ENCODE assay signal across 9 cellular contexts in genomic region chr2:112726487-112727190, GRCh38. TPM values are rescaled to one million over a fixed set of nuclear protein-coding genes. Genes with fewer than 3 reads are reported as not detected.
DNase-seq lines count a peak whose midpoint lies in the region; ATAC-seq lines count a peak whose summit lies in the region.
"Had no signal": no experiment of that assay in that cellular context is flagged by ENCODE, and none has a peak within 500 bp of the region (broad histone marks: within the 10 kb centered on the region; RNA-seq: fewer than 3 reads in every experiment).

No MANE protein-coding gene starts in this region.

- H3K27ac ChIP-seq in BLaER1 treated with 17β-estradiol and CSF1 and Interleukin-3, amounts not matched to agents 10 nM and 100 nM, result peak overlapping the region in 9 of 11 experiments; percentile 19 to 60 (median 54); a peak in 16 of 22 replicates

- no peak overlapping the region for H3K27ac Mint-ChIP-seq in central memory CD8-positive, alpha-beta T cell (ENCODE audit: low read depth)

- peak overlapping the region in 9 of 11 experiments; percentile 28 to 63 (median 49); a peak in 15 of 22 replicates for H3K9ac ChIP-seq in BLaER1 treated with 17β-estradiol and CSF1 and Interleukin-3, amounts not matched to agents 10 nM and 100 nM

- H3K36me3 Mint-ChIP-seq in central memory CD8-positive, alpha-beta T cell (ENCODE audit: insufficient read depth), result peaks cover 1% of the 10 kb centered on the region

- peak overlapping the region; percentile 40 to 81 (median 52); a peak in 21 of 22 replicates for H3K4me2 ChIP-seq in BLaER1 treated with 17β-estradiol and CSF1 and Interleukin-3, amounts not matched to agents 10 nM and 100 nM

- no peak overlapping the region for H3K4me3 Mint-ChIP-seq in central memory CD8-positive, alpha-beta T cell

- ATAC-seq in GM19324 (IDR thresholded peaks at IDR 0.05; ENCODE audit: low FRiP score, unreplicated experiment) (peak; percentile 81), HG03378 (IDR thresholded peaks at IDR 0.05; ENCODE audit: unreplicated experiment) (peak; percentile 72), left colon (peak; percentile 93)
- peak; percentile 95 to 97 for ATAC-seq in activated CD4-positive, CD25-positive, alpha-beta regulatory T cell treated with anti-CD3 and anti-CD28 coated beads, Interleukin-2, amount 50 U/mL, for 24 hours
- peak; percentile 96 for ATAC-seq in central memory CD8-positive, alpha-beta T cell (replicated peaks; ENCODE audit: extremely low read depth, poor library complexity, severe bottlenecking)

- H3K9me3 ChIP-seq in BLaER1 treated with 17β-estradiol and CSF1 and Interleukin-3, amounts not matched to agents 10 nM and 100 nM (replicated peaks in 1 of 11), result no peaks in the 10 kb centered on the region

- DNase-seq in NCI-H446 treated with DMSO at 0.1 percent for 48 hours (lab: John Stamatoyannopoulos, UW) (peak; percentile 67), left colon (peak; percentile 85 to 92)
- DNase-seq in central memory CD8-positive, alpha-beta T cell (ENCODE audit: low spot score in 2 of 2), result peak; percentile 76 to 79
- peak; percentile 89 for DNase-seq in stimulated activated CD4-positive, alpha-beta T cell treated with anti-CD3 and anti-CD28 coated beads, Interleukin-2, amount 100 ng/mL, for 48 hours

- H4K20me1 ChIP-seq in BLaER1 treated with 17β-estradiol and CSF1 and Interleukin-3, amounts not matched to agents 10 nM and 100 nM, result no peaks in the 10 kb centered on the region

- no peak overlapping the region for H3K4me3 ChIP-seq in BLaER1 treated with 17β-estradiol and CSF1 and Interleukin-3, amounts not matched to agents 10 nM and 100 nM

- peaks cover 26 to 85% (median 61%) of the 10 kb centered on the region in 10 experiments for H3K4me1 ChIP-seq in BLaER1 treated with 17β-estradiol and CSF1 and Interleukin-3, amounts not matched to agents 10 nM and 100 nM

- peaks cover 9% of the 10 kb centered on the region for H3K4me1 Mint-ChIP-seq in central memory CD8-positive, alpha-beta T cell

- H3K27me3 Mint-ChIP-seq in central memory CD8-positive, alpha-beta T cell, result no peaks in the 10 kb centered on the region

- intact Hi-C loops in left colon (cut with DNase I, micrococcal nuclease), result loop anchor here (5.0 to 10.0 kb wide), 2 partner anchors 99 to 102 kb away; no protein-coding TSS in a partner anchor

- H3K9me3 Mint-ChIP-seq in central memory CD8-positive, alpha-beta T cell, result no peaks in the 10 kb centered on the region

- H3K36me3 ChIP-seq in BLaER1 treated with 17β-estradiol and CSF1 and Interleukin-3, amounts not matched to agents 10 nM and 100 nM, result no peaks in the 10 kb centered on the region

- H3K27me3 ChIP-seq in BLaER1 treated with 17β-estradiol and CSF1 and Interleukin-3, amounts not matched to agents 10 nM and 100 nM, result no peaks in the 10 kb centered on the region

RNA-seq across cellular contexts. Expression of gene NT5DC4, which starts 5.8 kb away (rescaled TPM):
- total RNA-seq in left colon, result not detected
- total RNA-seq: T-helper 2 cell treated with Interferon-gamma antibody and Interleukin-4, amounts not matched to agents 100 ng/mL and 5 ng/mL, for 36 hours had no signal

RNA-seq across cellular contexts. Expression of gene CKAP2L, which starts 37.8 kb away (rescaled TPM):
- total RNA-seq in left colon, result 1 to 10 TPM; 1.4 to 4.7 TPM

RNA-seq across cellular contexts. Expression of gene IL1A, which starts 57.7 kb away (rescaled TPM):
- under 1 TPM; 0.12 to 0.17 TPM for total RNA-seq in left colon
